Comparison of ENCODE assay signal across 2 cellular contexts in the genomic region with DNA sequence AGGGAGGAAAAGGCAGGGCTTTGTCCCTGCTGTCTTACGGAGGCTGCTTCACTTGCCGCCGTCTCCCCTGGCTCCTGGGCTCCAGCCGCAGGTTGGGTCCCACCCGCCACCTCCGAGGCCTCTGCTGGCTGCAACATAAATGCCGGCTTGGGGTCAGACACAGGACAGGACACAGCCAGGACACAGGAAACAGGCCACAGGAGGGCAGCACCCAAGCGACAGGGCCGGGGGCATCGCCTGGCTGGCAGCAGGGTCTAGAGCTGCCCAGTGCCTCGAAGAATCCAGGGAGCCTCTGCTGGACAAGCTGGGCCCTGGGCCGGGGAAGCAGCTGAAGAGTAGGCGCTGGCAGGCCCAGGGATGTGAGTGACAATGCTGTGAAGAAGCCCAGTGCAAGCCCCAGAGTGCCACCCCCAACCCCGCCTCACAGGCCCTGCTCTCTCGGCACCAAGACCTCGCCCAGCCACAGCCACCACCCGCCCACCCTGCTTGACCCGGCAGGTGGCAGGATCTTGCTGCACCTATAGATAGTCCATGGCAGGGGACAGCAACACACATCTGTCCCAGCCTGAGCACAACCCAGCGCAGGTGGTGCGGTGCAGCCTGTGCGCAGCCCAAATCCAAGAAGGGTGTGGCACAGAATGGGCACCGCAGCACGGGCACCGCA.
A peak's percentile ranks its signal among the peaks of the same experiment; 100 is the strongest.
TF ChIP-seq lines count a peak whose summit lies in the region.

No MANE protein-coding gene starts in this region.

TF ChIP-seq in GM12878, 131 proteins besides CTCF, POLR2A, EP300 and RAD21:
- TF ChIP-seq NFYA (IDR thresholded peaks at IDR 0.05; ENCODE audit: borderline replicate concordance, low read depth, low read length) (no peak), ZZZ3 (IDR thresholded peaks at IDR 0.05; ENCODE audit: control insufficient read depth, insufficient read length, low read depth) (no peak), SUZ12 (IDR thresholded peaks at IDR 0.05; ENCODE audit: unreplicated experiment) (no peak), HDAC6 (IDR thresholded peaks at IDR 0.05; ENCODE audit: unreplicated experiment) (no peak), ZSCAN29 (IDR thresholded peaks at IDR 0.05) (no peak), GATAD2B (conservative IDR thresholded peaks at IDR 0.05; ENCODE audit: low read depth) (no peak), SREBF1 (IDR thresholded peaks at IDR 0.05; ENCODE audit: low read length) (no peak), WRNIP1 (IDR thresholded peaks at IDR 0.05; ENCODE audit: borderline replicate concordance, low read depth, low read length) (no peak), BHLHE40 (IDR thresholded peaks at IDR 0.05; ENCODE audit: borderline replicate concordance in 1 of 2, low read depth in 2 of 2, low read length in 1 of 2) (no peak), SPI1 (IDR thresholded peaks at IDR 0.05; ENCODE audit: borderline replicate concordance, insufficient read depth, low read depth, low read length) (no peak), SREBF2 (IDR thresholded peaks at IDR 0.05; ENCODE audit: low read length) (no peak), JUNB (IDR thresholded peaks at IDR 0.05) (no peak), ZBED1 (IDR thresholded peaks at IDR 0.05; ENCODE audit: borderline replicate concordance) (no peak), LARP7 (IDR thresholded peaks at IDR 0.05) (no peak), STAT1 (conservative IDR thresholded peaks at IDR 0.05) (no peak), FOXM1 (IDR thresholded peaks at IDR 0.05; ENCODE audit: low read depth, low read length) (no peak), MTA2 (IDR thresholded peaks at IDR 0.05; ENCODE audit: low read depth) (no peak), RBBP5 (conservative IDR thresholded peaks at IDR 0.05) (no peak)
- TF ChIP-seq, protein P1, sequence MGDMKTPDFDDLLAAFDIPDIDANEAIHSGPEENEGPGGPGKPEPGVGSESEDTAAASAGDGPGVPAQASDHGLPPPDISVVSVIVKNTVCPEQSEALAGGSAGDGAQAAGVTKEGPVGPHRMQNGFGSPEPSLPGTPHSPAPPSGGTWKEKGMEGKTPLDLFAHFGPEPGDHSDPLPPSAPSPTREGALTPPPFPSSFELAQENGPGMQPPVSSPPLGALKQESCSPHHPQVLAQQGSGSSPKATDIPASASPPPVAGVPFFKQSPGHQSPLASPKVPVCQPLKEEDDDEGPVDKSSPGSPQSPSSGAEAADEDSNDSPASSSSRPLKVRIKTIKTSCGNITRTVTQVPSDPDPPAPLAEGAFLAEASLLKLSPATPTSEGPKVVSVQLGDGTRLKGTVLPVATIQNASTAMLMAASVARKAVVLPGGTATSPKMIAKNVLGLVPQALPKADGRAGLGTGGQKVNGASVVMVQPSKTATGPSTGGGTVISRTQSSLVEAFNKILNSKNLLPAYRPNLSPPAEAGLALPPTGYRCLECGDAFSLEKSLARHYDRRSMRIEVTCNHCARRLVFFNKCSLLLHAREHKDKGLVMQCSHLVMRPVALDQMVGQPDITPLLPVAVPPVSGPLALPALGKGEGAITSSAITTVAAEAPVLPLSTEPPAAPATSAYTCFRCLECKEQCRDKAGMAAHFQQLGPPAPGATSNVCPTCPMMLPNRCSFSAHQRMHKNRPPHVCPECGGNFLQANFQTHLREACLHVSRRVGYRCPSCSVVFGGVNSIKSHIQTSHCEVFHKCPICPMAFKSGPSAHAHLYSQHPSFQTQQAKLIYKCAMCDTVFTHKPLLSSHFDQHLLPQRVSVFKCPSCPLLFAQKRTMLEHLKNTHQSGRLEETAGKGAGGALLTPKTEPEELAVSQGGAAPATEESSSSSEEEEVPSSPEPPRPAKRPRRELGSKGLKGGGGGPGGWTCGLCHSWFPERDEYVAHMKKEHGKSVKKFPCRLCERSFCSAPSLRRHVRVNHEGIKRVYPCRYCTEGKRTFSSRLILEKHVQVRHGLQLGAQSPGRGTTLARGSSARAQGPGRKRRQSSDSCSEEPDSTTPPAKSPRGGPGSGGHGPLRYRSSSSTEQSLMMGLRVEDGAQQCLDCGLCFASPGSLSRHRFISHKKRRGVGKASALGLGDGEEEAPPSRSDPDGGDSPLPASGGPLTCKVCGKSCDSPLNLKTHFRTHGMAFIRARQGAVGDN (IDR thresholded peaks at IDR 0.05), result no peak
- TF ChIP-seq, protein P2, sequence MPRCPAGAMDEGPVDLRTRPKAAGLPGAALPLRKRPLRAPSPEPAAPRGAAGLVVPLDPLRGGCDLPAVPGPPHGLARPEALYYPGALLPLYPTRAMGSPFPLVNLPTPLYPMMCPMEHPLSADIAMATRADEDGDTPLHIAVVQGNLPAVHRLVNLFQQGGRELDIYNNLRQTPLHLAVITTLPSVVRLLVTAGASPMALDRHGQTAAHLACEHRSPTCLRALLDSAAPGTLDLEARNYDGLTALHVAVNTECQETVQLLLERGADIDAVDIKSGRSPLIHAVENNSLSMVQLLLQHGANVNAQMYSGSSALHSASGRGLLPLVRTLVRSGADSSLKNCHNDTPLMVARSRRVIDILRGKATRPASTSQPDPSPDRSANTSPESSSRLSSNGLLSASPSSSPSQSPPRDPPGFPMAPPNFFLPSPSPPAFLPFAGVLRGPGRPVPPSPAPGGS (IDR thresholded peaks at IDR 0.05; ENCODE audit: borderline replicate concordance, insufficient read depth, low read depth, low read length, poor library complexity, severe bottlenecking), result no peak
TF ChIP-seq in GM12878: peak in this region for 0.

TF ChIP-seq in HepG2, 621 proteins besides CTCF, POLR2A, EP300 and RAD21:
- TF ChIP-seq ZNF674 (CRISPR knock-in tag; IDR thresholded peaks at IDR 0.05; ENCODE audit: low read depth), result no peak
- 0 out of 2 replicates have a peak, but pooled peaks have one; percentile 9 for TF ChIP-seq RARA (CRISPR knock-in tag; IDR thresholded peaks at IDR 0.05)
- 0 out of 2 replicates have a peak, but pooled peaks have one; percentile 7 for TF ChIP-seq STAG1 (CRISPR knock-in tag; IDR thresholded peaks at IDR 0.05)
- TF ChIP-seq ZFP62 (CRISPR knock-in tag; IDR thresholded peaks at IDR 0.05), result no peak
- no peak for TF ChIP-seq MAFK (conservative IDR thresholded peaks at IDR 0.05 in 1 of 2, IDR thresholded peaks at IDR 0.05 in 1 of 2; ENCODE audit: low read length in 2 of 2)
- no peak for TF ChIP-seq RFXANK (CRISPR knock-in tag; IDR thresholded peaks at IDR 0.05)
- TF ChIP-seq ZNF629 (CRISPR knock-in tag; conservative IDR thresholded peaks at IDR 0.05), result no peak
- TF ChIP-seq, protein P3, sequence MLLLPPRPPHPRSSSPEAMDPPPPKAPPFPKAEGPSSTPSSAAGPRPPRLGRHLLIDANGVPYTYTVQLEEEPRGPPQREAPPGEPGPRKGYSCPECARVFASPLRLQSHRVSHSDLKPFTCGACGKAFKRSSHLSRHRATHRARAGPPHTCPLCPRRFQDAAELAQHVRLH (CRISPR knock-in tag; IDR thresholded peaks at IDR 0.05; ENCODE audit: borderline replicate concordance, low read depth), result no peak
- no peak for TF ChIP-seq NR2F6 (IDR thresholded peaks at IDR 0.05)
- TF ChIP-seq NR2F6 (CRISPR knock-in tag; IDR thresholded peaks at IDR 0.05), result no peak
- no peak for TF ChIP-seq ZNF549 (CRISPR knock-in tag; IDR thresholded peaks at IDR 0.05)
- TF ChIP-seq ISX (CRISPR knock-in tag; conservative IDR thresholded peaks at IDR 0.05), result no peak
- TF ChIP-seq ETV6 (CRISPR knock-in tag; conservative IDR thresholded peaks at IDR 0.05), result no peak
- TF ChIP-seq, protein P4, sequence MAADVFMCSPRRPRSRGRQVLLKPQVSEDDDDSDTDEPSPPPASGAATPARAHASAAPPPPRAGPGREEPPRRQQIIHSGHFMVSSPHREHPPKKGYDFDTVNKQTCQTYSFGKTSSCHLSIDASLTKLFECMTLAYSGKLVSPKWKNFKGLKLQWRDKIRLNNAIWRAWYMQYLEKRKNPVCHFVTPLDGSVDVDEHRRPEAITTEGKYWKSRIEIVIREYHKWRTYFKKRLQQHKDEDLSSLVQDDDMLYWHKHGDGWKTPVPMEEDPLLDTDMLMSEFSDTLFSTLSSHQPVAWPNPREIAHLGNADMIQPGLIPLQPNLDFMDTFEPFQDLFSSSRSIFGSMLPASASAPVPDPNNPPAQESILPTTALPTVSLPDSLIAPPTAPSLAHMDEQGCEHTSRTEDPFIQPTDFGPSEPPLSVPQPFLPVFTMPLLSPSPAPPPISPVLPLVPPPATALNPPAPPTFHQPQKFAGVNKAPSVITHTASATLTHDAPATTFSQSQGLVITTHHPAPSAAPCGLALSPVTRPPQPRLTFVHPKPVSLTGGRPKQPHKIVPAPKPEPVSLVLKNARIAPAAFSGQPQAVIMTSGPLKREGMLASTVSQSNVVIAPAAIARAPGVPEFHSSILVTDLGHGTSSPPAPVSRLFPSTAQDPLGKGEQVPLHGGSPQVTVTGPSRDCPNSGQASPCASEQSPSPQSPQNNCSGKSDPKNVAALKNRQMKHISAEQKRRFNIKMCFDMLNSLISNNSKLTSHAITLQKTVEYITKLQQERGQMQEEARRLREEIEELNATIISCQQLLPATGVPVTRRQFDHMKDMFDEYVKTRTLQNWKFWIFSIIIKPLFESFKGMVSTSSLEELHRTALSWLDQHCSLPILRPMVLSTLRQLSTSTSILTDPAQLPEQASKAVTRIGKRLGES (CRISPR knock-in tag; IDR thresholded peaks at IDR 0.05; ENCODE audit: borderline replicate concordance), result no peak
- TF ChIP-seq AGO1 (IDR thresholded peaks at IDR 0.05; ENCODE audit: low read depth, low read length, poor library complexity, severe bottlenecking), result peak; percentile 7
- TF ChIP-seq, protein P5, sequence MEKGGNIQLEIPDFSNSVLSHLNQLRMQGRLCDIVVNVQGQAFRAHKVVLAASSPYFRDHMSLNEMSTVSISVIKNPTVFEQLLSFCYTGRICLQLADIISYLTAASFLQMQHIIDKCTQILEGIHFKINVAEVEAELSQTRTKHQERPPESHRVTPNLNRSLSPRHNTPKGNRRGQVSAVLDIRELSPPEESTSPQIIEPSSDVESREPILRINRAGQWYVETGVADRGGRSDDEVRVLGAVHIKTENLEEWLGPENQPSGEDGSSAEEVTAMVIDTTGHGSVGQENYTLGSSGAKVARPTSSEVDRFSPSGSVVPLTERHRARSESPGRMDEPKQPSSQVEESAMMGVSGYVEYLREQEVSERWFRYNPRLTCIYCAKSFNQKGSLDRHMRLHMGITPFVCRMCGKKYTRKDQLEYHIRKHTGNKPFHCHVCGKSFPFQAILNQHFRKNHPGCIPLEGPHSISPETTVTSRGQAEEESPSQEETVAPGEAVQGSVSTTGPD (CRISPR knock-in tag; IDR thresholded peaks at IDR 0.05), result no peak
- no peak for TF ChIP-seq REXO4 (CRISPR knock-in tag; IDR thresholded peaks at IDR 0.05; ENCODE audit: borderline replicate concordance)
- TF ChIP-seq TOPORS (CRISPR knock-in tag; IDR thresholded peaks at IDR 0.05), result no peak
- TF ChIP-seq HNRNPL (IDR thresholded peaks at IDR 0.05; ENCODE audit: low read depth, low read length), result peak; percentile 59; the same call in 1 of the 2 replicates
- TF ChIP-seq ZBTB42 (CRISPR knock-in tag; IDR thresholded peaks at IDR 0.05), result no peak
- TF ChIP-seq, protein P6, sequence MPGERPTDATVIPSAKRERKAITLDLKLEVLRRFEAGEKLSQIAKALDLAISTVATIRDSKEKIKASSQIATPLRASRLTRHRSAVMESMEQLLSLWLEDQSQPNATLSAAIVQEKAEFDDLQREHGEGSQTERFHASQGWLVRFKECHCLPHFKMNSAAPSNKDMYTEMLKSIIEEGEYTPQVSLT (CRISPR knock-in tag; IDR thresholded peaks at IDR 0.05; ENCODE audit: borderline replicate concordance, low read depth), result no peak
- TF ChIP-seq, protein P7, sequence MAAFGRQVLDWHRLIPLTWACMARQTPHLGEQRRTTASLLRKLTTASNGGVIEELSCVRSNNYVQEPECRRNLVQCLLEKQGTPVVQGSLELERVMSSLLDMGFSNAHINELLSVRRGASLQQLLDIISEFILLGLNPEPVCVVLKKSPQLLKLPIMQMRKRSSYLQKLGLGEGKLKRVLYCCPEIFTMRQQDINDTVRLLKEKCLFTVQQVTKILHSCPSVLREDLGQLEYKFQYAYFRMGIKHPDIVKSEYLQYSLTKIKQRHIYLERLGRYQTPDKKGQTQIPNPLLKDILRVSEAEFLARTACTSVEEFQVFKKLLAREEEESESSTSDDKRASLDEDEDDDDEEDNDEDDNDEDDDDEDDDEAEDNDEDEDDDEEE (CRISPR knock-in tag; IDR thresholded peaks at IDR 0.05), result no peak
- no peak for TF ChIP-seq PAF1 (CRISPR knock-in tag; IDR thresholded peaks at IDR 0.05)
- no peak for TF ChIP-seq ZNF34 (CRISPR knock-in tag; IDR thresholded peaks at IDR 0.05; ENCODE audit: borderline replicate concordance)
- TF ChIP-seq GABPA (IDR thresholded peaks at IDR 0.05; ENCODE audit: low read depth, low read length), result no peak
- TF ChIP-seq GABPA (CRISPR knock-in tag; IDR thresholded peaks at IDR 0.05; ENCODE audit: low read depth), result no peak
- no peak for TF ChIP-seq TRIM24 (CRISPR knock-in tag; IDR thresholded peaks at IDR 0.05)
- TF ChIP-seq AGO2 (optimal IDR thresholded peaks at IDR 0.05; ENCODE audit: low read depth, low read length), result peak; percentile 29
- TF ChIP-seq BRCA1 (CRISPR knock-in tag; IDR thresholded peaks at IDR 0.05), result no peak
- TF ChIP-seq, protein P8, sequence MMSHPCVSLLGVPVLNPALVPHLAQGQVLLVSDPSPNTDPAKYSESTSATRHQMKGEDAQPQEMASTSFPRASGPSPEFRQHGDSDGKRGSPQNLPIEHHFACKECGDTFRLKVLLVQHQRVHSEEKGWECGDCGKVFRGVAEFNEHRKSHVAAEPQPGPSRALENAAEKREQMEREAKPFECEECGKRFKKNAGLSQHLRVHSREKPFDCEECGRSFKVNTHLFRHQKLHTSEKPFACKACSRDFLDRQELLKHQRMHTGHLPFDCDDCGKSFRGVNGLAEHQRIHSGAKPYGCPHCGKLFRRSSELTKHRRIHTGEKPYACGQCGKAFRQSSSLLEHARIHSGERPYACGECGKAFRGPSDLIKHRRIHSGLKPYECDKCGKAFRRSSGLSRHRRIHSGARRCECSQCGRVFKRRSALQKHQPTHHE (CRISPR knock-in tag; IDR thresholded peaks at IDR 0.05; ENCODE audit: borderline replicate concordance), result no peak
- no peak for TF ChIP-seq PRMT3 (CRISPR knock-in tag; IDR thresholded peaks at IDR 0.05; ENCODE audit: borderline replicate concordance, low read depth)
- TF ChIP-seq, protein P9, sequence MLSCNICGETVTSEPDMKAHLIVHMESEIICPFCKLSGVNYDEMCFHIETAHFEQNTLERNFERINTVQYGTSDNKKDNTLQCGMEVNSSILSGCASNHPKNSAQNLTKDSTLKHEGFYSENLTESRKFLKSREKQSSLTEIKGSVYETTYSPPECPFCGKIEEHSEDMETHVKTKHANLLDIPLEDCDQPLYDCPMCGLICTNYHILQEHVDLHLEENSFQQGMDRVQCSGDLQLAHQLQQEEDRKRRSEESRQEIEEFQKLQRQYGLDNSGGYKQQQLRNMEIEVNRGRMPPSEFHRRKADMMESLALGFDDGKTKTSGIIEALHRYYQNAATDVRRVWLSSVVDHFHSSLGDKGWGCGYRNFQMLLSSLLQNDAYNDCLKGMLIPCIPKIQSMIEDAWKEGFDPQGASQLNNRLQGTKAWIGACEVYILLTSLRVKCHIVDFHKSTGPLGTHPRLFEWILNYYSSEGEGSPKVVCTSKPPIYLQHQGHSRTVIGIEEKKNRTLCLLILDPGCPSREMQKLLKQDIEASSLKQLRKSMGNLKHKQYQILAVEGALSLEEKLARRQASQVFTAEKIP (CRISPR knock-in tag; IDR thresholded peaks at IDR 0.05; ENCODE audit: borderline replicate concordance), result no peak
- no peak for TF ChIP-seq POGZ (CRISPR knock-in tag; IDR thresholded peaks at IDR 0.05)
TF ChIP-seq in HepG2: peak in this region for 5.
